31 cellular contexts compared by ENCODE assay signal in genomic region chr7:105177026-105177425, GRCh38.
"Had no signal": no experiment of that assay in that cellular context is flagged by ENCODE, and none has a peak within 500 bp of the region (broad histone marks: within the 10 kb centered on the region; RNA-seq: fewer than 3 reads in every experiment).

No MANE protein-coding gene starts in this region.

- H3K27me3 ChIP-seq: neural progenitor cell, ovary, spleen, suprapubic skin, testis, tibial artery, transverse colon, upper lobe of right lung, uterus had no signal

- H3K4me2 ChIP-seq: neural progenitor cell, smooth muscle cell had no signal

- H3K27ac ChIP-seq: neural progenitor cell, ovary, parathyroid adenoma, psoas muscle, skin epidermis, spleen, suprapubic skin, testis, tibial artery, transverse colon, upper lobe of right lung, uterus had no signal

- H3K4me3 ChIP-seq: neural progenitor cell, ovary, psoas muscle, skin epidermis, smooth muscle cell, spleen, suprapubic skin, testis, tibial artery, transverse colon, upper lobe of right lung, uterus had no signal

- H3K9me3 Mint-ChIP-seq: natural killer cell treated with Interleukin-12 subunit alpha and Interleukin-12 subunit beta and Interleukin-15 and Interleukin-18, amount 100 ng/mL, for 72 hours; type B pancreatic cell had no signal

- H3K4me1 ChIP-seq: neural progenitor cell, testis, transverse colon, upper lobe of right lung, uterus had no signal

- ATAC-seq: naive thymus-derived CD8-positive, alpha-beta T cell; natural killer cell treated with Interleukin-12 subunit alpha and Interleukin-12 subunit beta and Interleukin-15 and Interleukin-18, amount 100 ng/mL, for 72 hours; psoas muscle; right cardiac atrium; sciatic nerve; stimulated activated memory B cell treated with anti-CD40 and anti-IgM and Interleukin-4, amounts not matched to agents 10 μg/mL and 1 μg/mL and 100 μg/mL, for 72 hours; stimulated activated naive CD8-positive, alpha-beta T cell treated with anti-CD3 and anti-CD28 coated beads, Interleukin-15, amount 100 ng/mL, for 72 hours; stimulated activated naive CD8-positive, alpha-beta T cell treated with anti-CD3 and anti-CD28 coated beads, Interleukin-15, Interleukin-2, amounts not matched to agents 100 U/mL and 50 U/mL, for 24 hours; upper lobe of right lung had no signal

- DNase-seq: naive thymus-derived CD8-positive, alpha-beta T cell; occipital lobe; ovary; posterior cingulate gyrus; psoas muscle; right cardiac atrium; spleen; stimulated activated CD4-positive, alpha-beta T cell treated with anti-CD3 and anti-CD28 coated beads, Interleukin-12 subunit alpha, Interleukin-12 subunit beta, amount 100 ng/mL, for 4 hours; stimulated activated CD4-positive, alpha-beta T cell treated with anti-CD3 and anti-CD28 coated beads, Interleukin-1b, Interleukin-23, amount 100 ng/mL, for 48 hours; stimulated activated CD4-positive, alpha-beta T cell treated with anti-CD3 and anti-CD28 coated beads, Interleukin-4, amount 100 ng/mL, for 1 hour; stimulated activated CD4-positive, alpha-beta T cell treated with anti-CD3 and anti-CD28 coated beads, Interleukin-4, amount 100 ng/mL, for 4 hours; stimulated activated CD8-positive, alpha-beta memory T cell treated with anti-CD3 and anti-CD28 coated beads, Interleukin-4, amount 100 ng/mL, for 48 hours; stimulated activated naive CD4-positive, alpha-beta T cell; stimulated activated naive CD8-positive, alpha-beta T cell treated with anti-CD3 and anti-CD28 coated beads, Interleukin-15, amount 100 ng/mL, for 72 hours; stimulated activated naive CD8-positive, alpha-beta T cell treated with anti-CD3 and anti-CD28 coated beads, Interleukin-15, Interleukin-2, amounts not matched to agents 100 U/mL and 50 U/mL, for 24 hours; substantia nigra; testis; tibial artery; transverse colon; upper lobe of right lung; uterus had no signal

- H3K4me3 Mint-ChIP-seq: naive thymus-derived CD8-positive, alpha-beta T cell; natural killer cell treated with Interleukin-12 subunit alpha and Interleukin-12 subunit beta and Interleukin-15 and Interleukin-18, amount 100 ng/mL, for 72 hours; neural progenitor cell; stimulated activated memory B cell treated with anti-CD40 and anti-IgM and Interleukin-4, amounts not matched to agents 10 μg/mL and 1 μg/mL and 100 μg/mL, for 72 hours; stimulated activated naive CD8-positive, alpha-beta T cell treated with anti-CD3 and anti-CD28 coated beads, Interleukin-15, amount 100 ng/mL, for 72 hours; type B pancreatic cell had no signal

- H3K27ac Mint-ChIP-seq: naive thymus-derived CD8-positive, alpha-beta T cell; neural progenitor cell; progenitor cell of endocrine pancreas; stimulated activated memory B cell treated with anti-CD40 and anti-IgM and Interleukin-4, amounts not matched to agents 10 μg/mL and 1 μg/mL and 100 μg/mL, for 72 hours; stimulated activated naive CD8-positive, alpha-beta T cell treated with anti-CD3 and anti-CD28 coated beads, Interleukin-15, amount 100 ng/mL, for 72 hours; type B pancreatic cell had no signal

- H3K36me3 ChIP-seq: neural progenitor cell, ovary, spleen, suprapubic skin, tibial artery, transverse colon, upper lobe of right lung, uterus had no signal

- H3K9ac ChIP-seq: neural progenitor cell, parathyroid adenoma had no signal

- H3K27me3 Mint-ChIP-seq: naive thymus-derived CD8-positive, alpha-beta T cell; natural killer cell treated with Interleukin-12 subunit alpha and Interleukin-12 subunit beta and Interleukin-15 and Interleukin-18, amount 100 ng/mL, for 72 hours; progenitor cell of endocrine pancreas; stimulated activated memory B cell treated with anti-CD40 and anti-IgM and Interleukin-4, amounts not matched to agents 10 μg/mL and 1 μg/mL and 100 μg/mL, for 72 hours; stimulated activated naive CD8-positive, alpha-beta T cell treated with anti-CD3 and anti-CD28 coated beads, Interleukin-15, amount 100 ng/mL, for 72 hours; type B pancreatic cell had no signal

- H3K9me3 ChIP-seq: ovary, psoas muscle, testis, uterus had no signal
